In genomic region chr3:101066776-101067175, GRCh38 we compare ENCODE assay signal across 14 cellular contexts.
A peak's percentile ranks its signal among the peaks of the same experiment; 100 is the strongest.
DNase-seq lines count a peak whose midpoint lies in the region; ATAC-seq and TF ChIP-seq lines count a peak whose summit lies in the region.
"Had no signal": no experiment of that assay in that cellular context is flagged by ENCODE, and none has a peak within 500 bp of the region (broad histone marks: within the 10 kb centered on the region; RNA-seq: fewer than 3 reads in every experiment).

No MANE protein-coding gene starts in this region.

- no peaks in the 10 kb centered on the region for H3K27me3 ChIP-seq in SJSA1 (replicated peaks)
- H3K27me3 ChIP-seq in fibroblast of lung (ENCODE audit: control insufficient read depth, insufficient read depth, low read length), result no peaks in the 10 kb centered on the region
- no peaks in the 10 kb centered on the region for H3K27me3 ChIP-seq in psoas muscle (ENCODE audit: insufficient read depth in 3 of 3, low read length in 2 of 3)
- H3K27me3 ChIP-seq: BLaER1 treated with 17β-estradiol and CSF1 and Interleukin-3, amounts not matched to agents 10 nM and 100 nM had no signal

- no peaks in the 10 kb centered on the region for H4K20me1 ChIP-seq in fibroblast of lung (ENCODE audit: control insufficient read depth, extremely low read depth, insufficient read depth, low read length)
- H4K20me1 ChIP-seq: BLaER1 treated with 17β-estradiol and CSF1 and Interleukin-3, amounts not matched to agents 10 nM and 100 nM had no signal

- H3K9me3 ChIP-seq in SJSA1 (replicated peaks) (no peaks in the 10 kb centered on the region), fibroblast of lung (ENCODE audit: control insufficient read depth, insufficient read depth, low read depth, low read length) (no peaks in the 10 kb centered on the region), psoas muscle (no peaks in the 10 kb centered on the region)
- H3K9me3 ChIP-seq: BLaER1 treated with 17β-estradiol and CSF1 and Interleukin-3, amounts not matched to agents 10 nM and 100 nM had no signal

- H3K27ac ChIP-seq in SJSA1 (peak overlapping the region; percentile 90), fibroblast of lung (ENCODE audit: insufficient read depth, low read length) (peak overlapping the region; percentile 85), psoas muscle (no peak overlapping the region)
- H3K27ac ChIP-seq: BLaER1 treated with 17β-estradiol and CSF1 and Interleukin-3, amounts not matched to agents 10 nM and 100 nM had no signal

- peak overlapping the region; percentile 82 for H2AFZ ChIP-seq in fibroblast of lung (ENCODE audit: low read length)

- no peak overlapping the region for H3K4me3 Mint-ChIP-seq in activated T-helper 1 cell treated with anti-CD3 and anti-CD28 coated beads, Interleukin-12 subunit alpha, Interleukin-12 subunit beta, Interleukin-2, Interleukin-4 antibody, amounts not matched to agents 30 ng/mL and 10 ng/mL and 1 ng/mL, durations not matched to agents 14 hours and 24 hours and 36 hours
- H3K4me3 Mint-ChIP-seq: immature natural killer cell; neural crest cell; stimulated activated naive B cell treated with anti-CD40 and anti-IgM and Interleukin-4, amounts not matched to agents 10 μg/mL and 1 μg/mL and 100 μg/mL, for 72 hours had no signal

- H3K36me3 ChIP-seq in SJSA1 (no peaks in the 10 kb centered on the region), fibroblast of lung (ENCODE audit: control insufficient read depth, insufficient read depth, low read length) (no peaks in the 10 kb centered on the region), psoas muscle (ENCODE audit: insufficient read depth in 1 of 2, low read depth in 1 of 2) (no peaks in the 10 kb centered on the region)
- H3K36me3 ChIP-seq: BLaER1 treated with 17β-estradiol and CSF1 and Interleukin-3, amounts not matched to agents 10 nM and 100 nM had no signal

- no peak overlapping the region for H3K9ac ChIP-seq in fibroblast of lung (ENCODE audit: insufficient read depth, low read length)
- H3K9ac ChIP-seq: BLaER1 treated with 17β-estradiol and CSF1 and Interleukin-3, amounts not matched to agents 10 nM and 100 nM had no signal

- ATAC-seq in omental fat pad (ENCODE audit: low FRiP score) (peak; percentile 54), psoas muscle (no peak), HG03460 (IDR thresholded peaks at IDR 0.05; ENCODE audit: unreplicated experiment) (no peak)
- ATAC-seq: stimulated activated naive B cell treated with anti-CD40 and anti-IgM and Interleukin-4, amounts not matched to agents 10 μg/mL and 1 μg/mL and 100 μg/mL, for 72 hours had no signal

- no peak overlapping the region for H3K4me3 ChIP-seq in SJSA1
- no peak overlapping the region for H3K4me3 ChIP-seq in fibroblast of lung (replicated peaks in 1 of 4; ENCODE audit: control extremely low read depth in 1 of 4, insufficient read depth in 1 of 4, low read depth in 3 of 4, low read length in 4 of 4)
- H3K4me3 ChIP-seq in psoas muscle, result no peak overlapping the region
- H3K4me3 ChIP-seq: BLaER1 treated with 17β-estradiol and CSF1 and Interleukin-3, amounts not matched to agents 10 nM and 100 nM had no signal

- peak; percentile 5 for DNase-seq in Ammon's horn (ENCODE audit: low spot score)
- peak in 1 of 2 experiments; percentile 49 for DNase-seq in SJSA1 (ENCODE audit: low read depth in 1 of 2, low spot score in 2 of 2)
- peak; percentile 39 to 65 for DNase-seq in fibroblast of lung (ENCODE audit: low read depth in 2 of 2)
- DNase-seq in omental fat pad (ENCODE audit: low spot score), result no peak
- no peak for DNase-seq in psoas muscle
- no peak for DNase-seq in HuH-7 (ENCODE audit: low spot score)
- DNase-seq in activated T-helper 1 cell treated with anti-CD3 and anti-CD28 coated beads, Interleukin-12 subunit alpha, Interleukin-12 subunit beta, Interleukin-2, Interleukin-4 antibody, amounts not matched to agents 30 ng/mL and 10 ng/mL and 1 ng/mL, durations not matched to agents 14 hours and 24 hours and 36 hours (ENCODE audit: low spot score), result no peak
- DNase-seq: effector CD8-positive, alpha-beta T cell; immature natural killer cell; NCI-H524 treated with DMSO at 0.1 percent for 48 hours; stimulated activated naive B cell treated with anti-CD40 and anti-IgM and Interleukin-4, amounts not matched to agents 10 μg/mL and 1 μg/mL and 100 μg/mL, for 72 hours had no signal

- no peaks in the 10 kb centered on the region for H3K9me3 Mint-ChIP-seq in activated T-helper 1 cell treated with anti-CD3 and anti-CD28 coated beads, Interleukin-12 subunit alpha, Interleukin-12 subunit beta, Interleukin-2, Interleukin-4 antibody, amounts not matched to agents 30 ng/mL and 10 ng/mL and 1 ng/mL, durations not matched to agents 14 hours and 24 hours and 36 hours
- H3K9me3 Mint-ChIP-seq: neural crest cell; stimulated activated naive B cell treated with anti-CD40 and anti-IgM and Interleukin-4, amounts not matched to agents 10 μg/mL and 1 μg/mL and 100 μg/mL, for 72 hours had no signal

- intact Hi-C loops in psoas muscle (cut with DNase I), result no loop called here
- intact Hi-C loops in activated T-helper 1 cell treated with anti-CD3 and anti-CD28 coated beads, Interleukin-12 subunit alpha, Interleukin-12 subunit beta, Interleukin-2, Interleukin-4 antibody, amounts not matched to agents 30 ng/mL and 10 ng/mL and 1 ng/mL, durations not matched to agents 14 hours and 24 hours and 36 hours (cut with micrococcal nuclease), result no loop called here

- TF ChIP-seq CTCF in fibroblast of lung (conservative IDR thresholded peaks at IDR 0.05 in 1 of 2, IDR thresholded peaks at IDR 0.05 in 1 of 2; ENCODE audit: low read depth in 1 of 2, low read length in 2 of 2), result no peak
- TF ChIP-seq CTCF in omental fat pad (IDR thresholded peaks at IDR 0.05), result no peak
- no peak for TF ChIP-seq CTCF in psoas muscle (IDR thresholded peaks at IDR 0.05)

- H3K4me2 ChIP-seq in fibroblast of lung (ENCODE audit: extremely low read depth, insufficient read depth, low read length), result peak overlapping the region; percentile 34
- H3K4me2 ChIP-seq: BLaER1 treated with 17β-estradiol and CSF1 and Interleukin-3, amounts not matched to agents 10 nM and 100 nM had no signal

- H3K27me3 Mint-ChIP-seq in activated T-helper 1 cell treated with anti-CD3 and anti-CD28 coated beads, Interleukin-12 subunit alpha, Interleukin-12 subunit beta, Interleukin-2, Interleukin-4 antibody, amounts not matched to agents 30 ng/mL and 10 ng/mL and 1 ng/mL, durations not matched to agents 14 hours and 24 hours and 36 hours (ENCODE audit: insufficient read depth), result peaks cover 11% of the 10 kb centered on the region

- no peaks in the 10 kb centered on the region for H3K4me1 Mint-ChIP-seq in activated T-helper 1 cell treated with anti-CD3 and anti-CD28 coated beads, Interleukin-12 subunit alpha, Interleukin-12 subunit beta, Interleukin-2, Interleukin-4 antibody, amounts not matched to agents 30 ng/mL and 10 ng/mL and 1 ng/mL, durations not matched to agents 14 hours and 24 hours and 36 hours (ENCODE audit: low read depth)
- H3K4me1 Mint-ChIP-seq: immature natural killer cell; neural crest cell; stimulated activated naive B cell treated with anti-CD40 and anti-IgM and Interleukin-4, amounts not matched to agents 10 μg/mL and 1 μg/mL and 100 μg/mL, for 72 hours had no signal

- H3K79me2 ChIP-seq in fibroblast of lung (ENCODE audit: control insufficient read depth, insufficient read depth, low read length), result no peaks in the 10 kb centered on the region

- H3K27ac Mint-ChIP-seq in activated T-helper 1 cell treated with anti-CD3 and anti-CD28 coated beads, Interleukin-12 subunit alpha, Interleukin-12 subunit beta, Interleukin-2, Interleukin-4 antibody, amounts not matched to agents 30 ng/mL and 10 ng/mL and 1 ng/mL, durations not matched to agents 14 hours and 24 hours and 36 hours, result no peak overlapping the region
- H3K27ac Mint-ChIP-seq: immature natural killer cell; stimulated activated naive B cell treated with anti-CD40 and anti-IgM and Interleukin-4, amounts not matched to agents 10 μg/mL and 1 μg/mL and 100 μg/mL, for 72 hours had no signal

- H3K36me3 Mint-ChIP-seq in activated T-helper 1 cell treated with anti-CD3 and anti-CD28 coated beads, Interleukin-12 subunit alpha, Interleukin-12 subunit beta, Interleukin-2, Interleukin-4 antibody, amounts not matched to agents 30 ng/mL and 10 ng/mL and 1 ng/mL, durations not matched to agents 14 hours and 24 hours and 36 hours (ENCODE audit: low read depth), result no peaks in the 10 kb centered on the region
- H3K36me3 Mint-ChIP-seq: immature natural killer cell; stimulated activated naive B cell treated with anti-CD40 and anti-IgM and Interleukin-4, amounts not matched to agents 10 μg/mL and 1 μg/mL and 100 μg/mL, for 72 hours had no signal

- H3K4me1 ChIP-seq in SJSA1 (replicated peaks) (peaks cover 48% of the 10 kb centered on the region), fibroblast of lung (ENCODE audit: control insufficient read depth, extremely low read depth, insufficient read depth, low read length) (peaks cover 14% of the 10 kb centered on the region), psoas muscle (no peaks in the 10 kb centered on the region)

Comparison
In these comparisons a context has a peak if more than half of its experiments do, and no peak if none do; other contexts are left out.
1. DNase-seq: peak in Ammon's horn (single experiment) and fibroblast of lung (2 of 2); none in omental fat pad (single experiment), psoas muscle (0 of 2), HuH-7 (single experiment) and activated T-helper 1 cell treated with anti-CD3 and anti-CD28 coated beads, Interleukin-12 subunit alpha, Interleukin-12 subunit beta, Interleukin-2, Interleukin-4 antibody, amounts not matched to agents 30 ng/mL and 10 ng/mL and 1 ng/mL, durations not matched to agents 14 hours and 24 hours and 36 hours (single experiment).